In genomic region chr18:67359868-67360838, GRCh38 we compare ENCODE assay signal across 8 cellular contexts.
DNase-seq lines count a peak whose midpoint lies in the region; ATAC-seq and TF ChIP-seq lines count a peak whose summit lies in the region.

No MANE protein-coding gene starts in this region.

- peaks cover 2% of the 10 kb centered on the region in 2 donors for H3K9me3 Mint-ChIP-seq in activated T-cell treated with anti-CD3 and anti-CD28 coated beads, Interleukin-2, amount 50 U/mL, for 72 hours

- H3K9me3 ChIP-seq in BE2C (no peaks in the 10 kb centered on the region), heart left ventricle (no peaks in the 10 kb centered on the region)

- WGBS in heart left ventricle, 4 donors: 41 to 50% (median 41%) methylated on average over 8 of the region's 8 CpGs

- H3K27ac ChIP-seq in heart left ventricle: peak overlapping the region; percentile 25 to 73 (median 46)

- peaks cover 14% of the 10 kb centered on the region for H3K27me3 Mint-ChIP-seq in activated T-cell treated with anti-CD3 and anti-CD28 coated beads, Interleukin-2, amount 50 U/mL, for 72 hours (ENCODE audit: low read depth)

- intact Hi-C loops in heart left ventricle (cut with DNase I): no loop called here

- H3K36me3 ChIP-seq in BE2C: no peaks in the 10 kb centered on the region
- no peaks in the 10 kb centered on the region for H3K36me3 ChIP-seq in heart left ventricle

- H3K4me3 Mint-ChIP-seq in activated T-cell treated with anti-CD3 and anti-CD28 coated beads, Interleukin-2, amount 50 U/mL, for 72 hours: peak overlapping the region; percentile 20 to 70

- H3K4me1 ChIP-seq in BE2C (peaks cover 4% of the 10 kb centered on the region; the same call in 1 of the 2 replicates), heart left ventricle (peaks cover 0 to 4% (median 0%) of the 10 kb centered on the region in 12 donors)

- ATAC-seq in GM19397 (IDR thresholded peaks at IDR 0.05; ENCODE audit: unreplicated experiment) (peak; percentile 85), HG03469 (IDR thresholded peaks at IDR 0.05; ENCODE audit: unreplicated experiment) (peak; percentile 68), heart left ventricle (peak; percentile 77 to 96 (median 90))
- ATAC-seq in activated T-cell treated with anti-CD3 and anti-CD28 coated beads, Interleukin-2, amount 50 U/mL, for 72 hours (replicated peaks in 1 of 2): peak; percentile 96 to 98

- DNase-seq in BE2C (peak; percentile 45), heart left ventricle (peak in 4 of 5 donors; percentile 32 to 40 (median 34)), NCI-H526 treated with DMSO at 0.1 percent for 48 hours (lab: John Stamatoyannopoulos, UW) (no peak), ecto neural progenitor cell (ENCODE audit: low spot score) (no peak)
- peak; percentile 36 to 37 for DNase-seq in activated T-cell treated with anti-CD3 and anti-CD28 coated beads, Interleukin-2, amount 50 U/mL, for 72 hours
- peak; percentile 17 to 43 for DNase-seq in stimulated activated CD4-positive, alpha-beta T cell treated with anti-CD3 and anti-CD28 coated beads, Interleukin-2, amount 100 ng/mL, for 24 hours

- H3K27me3 ChIP-seq in BE2C (no peaks in the 10 kb centered on the region), heart left ventricle (no peaks in the 10 kb centered on the region)

- H3K4me3 ChIP-seq in BE2C (ENCODE audit: low read depth, low read length) (peak overlapping the region; percentile 43), heart left ventricle (peak overlapping the region in 5 of 12 donors; percentile 16 to 39 (median 34))

- TF ChIP-seq POLR2A in heart left ventricle (IDR thresholded peaks at IDR 0.05): no peak

- peak overlapping the region; percentile 34 for H3K27ac Mint-ChIP-seq in activated T-cell treated with anti-CD3 and anti-CD28 coated beads, Interleukin-2, amount 50 U/mL, for 72 hours

- H3K36me3 Mint-ChIP-seq in activated T-cell treated with anti-CD3 and anti-CD28 coated beads, Interleukin-2, amount 50 U/mL, for 72 hours (ENCODE audit: insufficient read depth in 2 of 2): peaks cover 2 to 3% of the 10 kb centered on the region in 2 donors

- peaks cover 11% of the 10 kb centered on the region for H3K4me1 Mint-ChIP-seq in activated T-cell treated with anti-CD3 and anti-CD28 coated beads, Interleukin-2, amount 50 U/mL, for 72 hours (ENCODE audit: low read depth)

- TF ChIP-seq CTCF in BE2C (IDR thresholded peaks at IDR 0.05; ENCODE audit: low read depth, low read length) (no peak), heart left ventricle (IDR thresholded peaks at IDR 0.05) (no peak)

Comparison
In these comparisons a context has a peak if more than half of its experiments do, and no peak if none do; other contexts are left out.
1. DNase-seq: peak in BE2C (single experiment), activated T-cell treated with anti-CD3 and anti-CD28 coated beads, Interleukin-2, amount 50 U/mL, for 72 hours (2 of 2), heart left ventricle (4 of 5) and stimulated activated CD4-positive, alpha-beta T cell treated with anti-CD3 and anti-CD28 coated beads, Interleukin-2, amount 100 ng/mL, for 24 hours (2 of 2); none in NCI-H526 treated with DMSO at 0.1 percent for 48 hours (single experiment) and ecto neural progenitor cell (single experiment).
2. Peak in every context shown above with its lines, with median percentiles within 50 percentile points of each other: ATAC-seq.